ENCODE assay signal across 8 cellular contexts in genomic region chr5:129094087-129094923, GRCh38. TPM values are rescaled to one million over a fixed set of nuclear protein-coding genes. Genes with fewer than 3 reads are reported as not detected.
A peak's percentile ranks its signal among the peaks of the same experiment; 100 is the strongest.
DNase-seq lines count a peak whose midpoint lies in the region; ATAC-seq, FAIRE-seq and TF ChIP-seq lines count a peak whose summit lies in the region.

ISOC1 (plus strand) TSS chr5:129094749; CDS start chr5:129094767, 18 bp downstream.

- no peaks in the 10 kb centered on the region for H3K36me3 ChIP-seq in astrocyte (ENCODE audit: insufficient read depth, low read length)

- peak within 1 kb of the TSS; percentile 95 for H3K4me3 Mint-ChIP-seq in astrocyte (ENCODE audit: unreplicated experiment)

- peak within 1 kb of the TSS; percentile 100 for H2AFZ ChIP-seq in astrocyte (ENCODE audit: low read depth, low read length)

- no peaks in the 10 kb centered on the region for H3K9me3 Mint-ChIP-seq in astrocyte (ENCODE audit: unreplicated experiment)

- H3K4me1 Mint-ChIP-seq in astrocyte (ENCODE audit: low read depth, unreplicated experiment): peaks cover 5% of the 10 kb centered on the region

- FAIRE-seq in astrocyte (lab: Jason Lieb, UNC): no peak

- peak within 1 kb of the TSS; percentile 98 for H3K4me2 ChIP-seq in astrocyte (ENCODE audit: low read length)

- peak within 1 kb of the TSS; percentile 58 for H3K27ac ChIP-seq in astrocyte (ENCODE audit: low read depth, low read length)

- peak within 1 kb of the TSS; percentile 96 for H3K4me3 ChIP-seq in astrocyte (ENCODE audit: insufficient read depth, low read depth, low read length)

- H3K27ac Mint-ChIP-seq in astrocyte (ENCODE audit: unreplicated experiment): no peak within 1 kb of the TSS

- peak; percentile 84 for DNase-seq in NCI-H2029 (lab: John Stamatoyannopoulos, UW)
- DNase-seq in T-helper 22 cell (ENCODE audit: low read depth): peak; percentile 85
- peak; percentile 78 for DNase-seq in astrocyte (ENCODE audit: low read depth)
- DNase-seq in hepatic stellate cell (ENCODE audit: low spot score): peak; percentile 80
- peak; percentile 95 for DNase-seq in retina
- DNase-seq in cerebellar nuclear complex (lab: John Stamatoyannopoulos, UW): no peak

- peak within 1 kb of the TSS; percentile 85 for H3K9ac ChIP-seq in astrocyte (ENCODE audit: low read length)

- H3K4me1 ChIP-seq in astrocyte (ENCODE audit: insufficient read depth, low read length): peaks cover 4% of the 10 kb centered on the region

- H3K36me3 Mint-ChIP-seq in astrocyte (ENCODE audit: low read depth, unreplicated experiment): no peaks in the 10 kb centered on the region

- ATAC-seq in GM18511 (IDR thresholded peaks at IDR 0.05; ENCODE audit: unreplicated experiment) (peak; percentile 90), HG03025 (IDR thresholded peaks at IDR 0.05; ENCODE audit: low FRiP score, unreplicated experiment) (peak; percentile 92)

- H4K20me1 ChIP-seq in astrocyte (ENCODE audit: insufficient read depth, low read length): no peaks in the 10 kb centered on the region

- peaks cover 7% of the 10 kb centered on the region for H3K79me2 ChIP-seq in astrocyte (ENCODE audit: insufficient read depth, low read length)

- peaks cover 9% of the 10 kb centered on the region for H3K27me3 Mint-ChIP-seq in astrocyte (ENCODE audit: low read depth, unreplicated experiment)

- no peaks in the 10 kb centered on the region for H3K9me3 ChIP-seq in astrocyte (ENCODE audit: insufficient read depth, low read depth, low read length)

- no peak for TF ChIP-seq CTCF in astrocyte (IDR thresholded peaks at IDR 0.05; ENCODE audit: insufficient read depth, low read depth, low read length)

- H3K27me3 ChIP-seq in astrocyte (ENCODE audit: insufficient read depth, low read length): peaks cover 3% of the 10 kb centered on the region

RNA-seq across cellular contexts. Expression of gene ISOC1, which starts in this region (rescaled TPM):
- total RNA-seq in astrocyte: 6.5 and 8.4 TPM in 2 replicates

Comparison
In these comparisons a context has a peak if more than half of its experiments do, and no peak if none do; other contexts are left out.
1. DNase-seq: peak in NCI-H2029 (single experiment), T-helper 22 cell (single experiment), astrocyte (single experiment), hepatic stellate cell (single experiment) and retina (single experiment); none in cerebellar nuclear complex (0 of 2).